23 cellular contexts compared by ENCODE assay signal in the genomic region with DNA sequence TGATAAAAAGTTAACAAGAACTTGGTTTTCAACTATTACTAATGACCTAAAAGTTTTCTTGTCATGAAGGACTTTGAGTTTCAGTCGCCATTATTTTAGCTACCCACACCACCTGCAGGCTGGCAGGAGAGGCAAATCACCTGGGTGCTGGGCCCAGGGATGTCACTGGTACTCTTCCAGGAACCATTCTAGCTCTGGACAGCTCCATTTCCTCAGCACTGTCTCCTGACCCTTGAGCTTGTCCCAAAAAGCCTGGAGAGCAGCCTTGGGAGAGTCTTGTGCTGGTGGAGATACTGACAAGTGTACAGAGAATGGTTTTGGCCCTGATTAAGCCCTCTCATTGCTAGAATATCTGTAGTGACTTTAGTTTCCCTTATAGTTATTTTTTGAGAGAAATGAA.
"Had no signal": no experiment of that assay in that cellular context is flagged by ENCODE, and none has a peak within 500 bp of the region (broad histone marks: within the 10 kb centered on the region; RNA-seq: fewer than 3 reads in every experiment).

No MANE protein-coding gene starts in this region.

- H3K4me1 Mint-ChIP-seq: T-cell had no signal

- H3K4me2 ChIP-seq: PC-9, SK-N-SH had no signal

- H3K36me3 Mint-ChIP-seq: T-cell had no signal

- H3K9ac ChIP-seq: SK-N-SH had no signal

- DNase-seq: KBM-7, MV-4-11, NCI-H1048, NCI-H1105, NCI-H1417, NCI-H146, NCI-H1694 treated with DMSO at 0.1 percent for 48 hours, NCI-H1930, NCI-H2081, NCI-H2107, NCI-H2227 treated with DMSO at 0.1 percent for 48 hours, NCI-H510A, NCI-H524 treated with DMSO at 0.1 percent for 48 hours, NCI-H69, NCI-H774, OCI-M1, PC-9, RPMI8226, SHP77, SK-N-SH, SW 1271, T-cell had no signal

- H3K9me3 ChIP-seq: SK-N-SH had no signal

- H3K27me3 Mint-ChIP-seq: T-cell had no signal

- H3K27ac ChIP-seq: PC-9 had no signal

- H3K27ac Mint-ChIP-seq: T-cell had no signal

- H3K4me3 ChIP-seq: PC-9 had no signal

- H3K4me3 Mint-ChIP-seq: T-cell had no signal

- H2AFZ ChIP-seq: PC-9 had no signal

- FAIRE-seq: RCC 7860 had no signal
